ENCODE assay signal across 18 cellular contexts in genomic region chr10:6592080-6592479, GRCh38. TPM values are rescaled to one million over a fixed set of nuclear protein-coding genes. Genes with fewer than 3 reads are reported as not detected.
A peak's percentile ranks its signal among the peaks of the same experiment; 100 is the strongest.
DNase-seq lines count a peak whose midpoint lies in the region; ATAC-seq and TF ChIP-seq lines count a peak whose summit lies in the region.
"Had no signal": no experiment of that assay in that cellular context is flagged by ENCODE, and none has a peak within 500 bp of the region (broad histone marks: within the 10 kb centered on the region; RNA-seq: fewer than 3 reads in every experiment).

No MANE protein-coding gene starts in this region.

- no peaks in the 10 kb centered on the region for H4K20me1 ChIP-seq in KMS-11 (ENCODE audit: insufficient read depth)

- H3K27me3 ChIP-seq in CD4-positive, alpha-beta memory T cell (ENCODE audit: insufficient read depth, low read length) = no peaks in the 10 kb centered on the region
- no peaks in the 10 kb centered on the region for H3K27me3 ChIP-seq in KMS-11 (ENCODE audit: insufficient read depth, low read depth)
- no peaks in the 10 kb centered on the region for H3K27me3 ChIP-seq in brain microvascular endothelial cell (replicated peaks)
- no peaks in the 10 kb centered on the region for H3K27me3 ChIP-seq in testis
- H3K27me3 ChIP-seq in uterus = no peaks in the 10 kb centered on the region

- 0 out of 2 replicates have a peak overlapping the region, but pooled peaks have one; percentile 1 for H2AFZ ChIP-seq in KMS-11 (ENCODE audit: low read depth)

- intact Hi-C loops in CD4-positive, alpha-beta memory T cell (cut with micrococcal nuclease) = loop anchor here (1.0 to 2.0 kb wide), 4 partner anchors 8 to 19 kb away; no protein-coding TSS in a partner anchor
- intact Hi-C loops in testis (cut with DNase I; ENCODE audit: low total_unique reads) = no loop called here
- intact Hi-C loops in uterus (cut with DNase I; ENCODE audit: low total_unique reads) = no loop called here

- peak; percentile 65 to 78 (median 71) for DNase-seq in CD4-positive, alpha-beta memory T cell
- no peak for DNase-seq in activated naive CD4-positive, alpha-beta T cell treated with anti-CD3 and anti-CD28 coated beads, Interleukin-2, amount 50 U/mL, for 72 hours (ENCODE audit: low spot score in 2 of 2)
- no peak for DNase-seq in natural killer cell treated with Interleukin-12 subunit alpha and Interleukin-12 subunit beta and Interleukin-15 and Interleukin-18, amount 100 ng/mL, for 72 hours (ENCODE audit: low spot score)
- DNase-seq in brain microvascular endothelial cell (no peak), testis (no peak), uterus (no peak)
- DNase-seq: aorta; GF-D8; lower lobe of right lung; NCI-H1417; NCI-H69; stimulated activated CD4-positive, alpha-beta T cell treated with anti-CD3 and anti-CD28 coated beads, Interleukin-2, amount 100 ng/mL, for 48 hours; T-helper 9 cell had no signal

- H3K9me3 Mint-ChIP-seq in CD4-positive, alpha-beta memory T cell = no peaks in the 10 kb centered on the region
- H3K9me3 Mint-ChIP-seq in activated naive CD4-positive, alpha-beta T cell treated with anti-CD3 and anti-CD28 coated beads, Interleukin-2, amount 50 U/mL, for 72 hours = no peaks in the 10 kb centered on the region
- H3K9me3 Mint-ChIP-seq in natural killer cell treated with Interleukin-12 subunit alpha and Interleukin-12 subunit beta and Interleukin-15 and Interleukin-18, amount 100 ng/mL, for 72 hours = peaks cover 4% of the 10 kb centered on the region

- H3K36me3 ChIP-seq in CD4-positive, alpha-beta memory T cell (ENCODE audit: insufficient read depth, low read length) = peaks cover 16% of the 10 kb centered on the region
- no peaks in the 10 kb centered on the region for H3K36me3 ChIP-seq in KMS-11 (ENCODE audit: insufficient read depth)
- no peaks in the 10 kb centered on the region for H3K36me3 ChIP-seq in brain microvascular endothelial cell (replicated peaks)
- H3K36me3 ChIP-seq in testis (ENCODE audit: low read depth, missing control alignments) = no peaks in the 10 kb centered on the region
- H3K36me3 ChIP-seq in uterus = no peaks in the 10 kb centered on the region
- H3K36me3 ChIP-seq: lower lobe of right lung, SJSA1, suprapubic skin had no signal

- in situ Hi-C loops in brain microvascular endothelial cell (cut with HindIII; ENCODE audit: low pct_ligation_motif_present, low sequenced_read_pairs) = no loop called here

- peak overlapping the region; percentile 45 for H3K27ac ChIP-seq in CD4-positive, alpha-beta memory T cell (ENCODE audit: low read depth, low read length)
- H3K27ac ChIP-seq in KMS-11 = peak overlapping the region; percentile 49
- H3K27ac ChIP-seq in brain microvascular endothelial cell = no peak overlapping the region
- H3K27ac ChIP-seq in testis = no peak overlapping the region
- no peak overlapping the region for H3K27ac ChIP-seq in uterus
- H3K27ac ChIP-seq: lower lobe of right lung, SJSA1, suprapubic skin had no signal

- H3K9ac ChIP-seq in KMS-11 = no peak overlapping the region

- H3K79me2 ChIP-seq in KMS-11 (ENCODE audit: insufficient read depth, low read depth) = no peaks in the 10 kb centered on the region

- H3K4me2 ChIP-seq in KMS-11 = peak overlapping the region; percentile 33; the same call in 1 of the 2 replicates

- H3K27me3 Mint-ChIP-seq in CD4-positive, alpha-beta memory T cell = no peaks in the 10 kb centered on the region
- no peaks in the 10 kb centered on the region for H3K27me3 Mint-ChIP-seq in natural killer cell treated with Interleukin-12 subunit alpha and Interleukin-12 subunit beta and Interleukin-15 and Interleukin-18, amount 100 ng/mL, for 72 hours

- H3K27ac Mint-ChIP-seq in CD4-positive, alpha-beta memory T cell = peak overlapping the region; percentile 84 to 97 (median 94)
- H3K27ac Mint-ChIP-seq in activated naive CD4-positive, alpha-beta T cell treated with anti-CD3 and anti-CD28 coated beads, Interleukin-2, amount 50 U/mL, for 72 hours = peak overlapping the region; percentile 90 to 98
- peak overlapping the region; percentile 58 to 85 for H3K27ac Mint-ChIP-seq in natural killer cell treated with Interleukin-12 subunit alpha and Interleukin-12 subunit beta and Interleukin-15 and Interleukin-18, amount 100 ng/mL, for 72 hours
- H3K27ac Mint-ChIP-seq: B cell had no signal

- CTCF ChIA-PET in CD4-positive, alpha-beta memory T cell (lab: Charles Lee; ENCODE audit: partially characterized antibody) = interaction anchor here (0.9 to 7.6 kb wide), 11 partner anchors 10 to 177 kb away, joined by 3 to 101 read pairs (median 8); partner anchors contain the start of gene PRKCQ

- TF ChIP-seq POLR2A in testis (IDR thresholded peaks at IDR 0.05) (no peak), uterus (IDR thresholded peaks at IDR 0.05) (no peak)

- peak; percentile 60 to 75 for ATAC-seq in activated naive CD4-positive, alpha-beta T cell treated with anti-CD3 and anti-CD28 coated beads, Interleukin-2, amount 50 U/mL, for 72 hours
- ATAC-seq in natural killer cell treated with Interleukin-12 subunit alpha and Interleukin-12 subunit beta and Interleukin-15 and Interleukin-18, amount 100 ng/mL, for 72 hours = peak in 1 of 2 donors; percentile 24
- ATAC-seq: lower lobe of right lung had no signal

- H3K4me3 Mint-ChIP-seq in CD4-positive, alpha-beta memory T cell = peak overlapping the region; percentile 49 to 81 (median 74)
- no peak overlapping the region for H3K4me3 Mint-ChIP-seq in natural killer cell treated with Interleukin-12 subunit alpha and Interleukin-12 subunit beta and Interleukin-15 and Interleukin-18, amount 100 ng/mL, for 72 hours
- H3K4me3 Mint-ChIP-seq: B cell had no signal

- TF ChIP-seq CTCF in KMS-11 (conservative IDR thresholded peaks at IDR 0.05; ENCODE audit: low read depth, low read length) (no peak), brain microvascular endothelial cell (IDR thresholded peaks at IDR 0.05; ENCODE audit: low read depth, low read length, missing control alignments) (no peak), testis (IDR thresholded peaks at IDR 0.05) (no peak), uterus (IDR thresholded peaks at IDR 0.05) (no peak)

- H3K4me3 ChIP-seq in CD4-positive, alpha-beta memory T cell (ENCODE audit: low read length in 2 of 2) = no peak overlapping the region
- H3K4me3 ChIP-seq in KMS-11 (IDR thresholded peaks at IDR 0.05; ENCODE audit: insufficient read depth, low read depth, low read length) (no peak overlapping the region), brain microvascular endothelial cell (ENCODE audit: low read depth, low read length) (no peak overlapping the region), testis (no peak overlapping the region), uterus (no peak overlapping the region)
- H3K4me3 ChIP-seq: lower lobe of right lung, SJSA1, suprapubic skin had no signal

- H3K9me3 ChIP-seq in CD4-positive, alpha-beta memory T cell (ENCODE audit: control insufficient read depth in 1 of 2, low read length in 2 of 2) = no peaks in the 10 kb centered on the region
- H3K9me3 ChIP-seq in testis (no peaks in the 10 kb centered on the region), uterus (no peaks in the 10 kb centered on the region)
- H3K9me3 ChIP-seq: lower lobe of right lung, SJSA1, suprapubic skin had no signal

- peaks cover 57% of the 10 kb centered on the region in 2 donors for H3K36me3 Mint-ChIP-seq in CD4-positive, alpha-beta memory T cell
- H3K36me3 Mint-ChIP-seq in activated naive CD4-positive, alpha-beta T cell treated with anti-CD3 and anti-CD28 coated beads, Interleukin-2, amount 50 U/mL, for 72 hours = peaks cover 21 to 39% of the 10 kb centered on the region in 2 donors
- H3K36me3 Mint-ChIP-seq in natural killer cell treated with Interleukin-12 subunit alpha and Interleukin-12 subunit beta and Interleukin-15 and Interleukin-18, amount 100 ng/mL, for 72 hours = peaks cover 19% of the 10 kb centered on the region

- peaks cover 65 to 97% (median 76%) of the 10 kb centered on the region in 4 donors for H3K4me1 Mint-ChIP-seq in CD4-positive, alpha-beta memory T cell
- peaks cover 32 to 39% of the 10 kb centered on the region in 2 donors for H3K4me1 Mint-ChIP-seq in natural killer cell treated with Interleukin-12 subunit alpha and Interleukin-12 subunit beta and Interleukin-15 and Interleukin-18, amount 100 ng/mL, for 72 hours (ENCODE audit: low read depth in 2 of 2)

- H3K4me1 ChIP-seq in CD4-positive, alpha-beta memory T cell (ENCODE audit: insufficient read depth, low read length) = peaks cover 93% of the 10 kb centered on the region
- H3K4me1 ChIP-seq in KMS-11 (ENCODE audit: low read depth, poor library complexity, severe bottlenecking) (peaks cover 20% of the 10 kb centered on the region), testis (no peaks in the 10 kb centered on the region), uterus (no peaks in the 10 kb centered on the region)
- H3K4me1 ChIP-seq: SJSA1, suprapubic skin had no signal

- POLR2A ChIA-PET in CD4-positive, alpha-beta memory T cell (lab: Charles Lee; ENCODE audit: partially characterized antibody) = interaction anchor here (1.2 to 17.1 kb wide), 11 partner anchors 9 to 118 kb away, joined by 3 to 355 read pairs (median 7); partner anchors contain the start of gene PRKCQ

RNA-seq across cellular contexts. Expression of gene PRKCQ, which starts 12.0 kb away (rescaled TPM):
- 10 to 100 TPM; 70.5 to 71.5 TPM for total RNA-seq in CD4-positive, alpha-beta memory T cell
- polyA plus RNA-seq in CD4-positive, alpha-beta memory T cell = 10 to 100 TPM; 45.0 to 77.1 TPM
- total RNA-seq in activated naive CD4-positive, alpha-beta T cell treated with anti-CD3 and anti-CD28 coated beads, Interleukin-2, amount 50 U/mL, for 72 hours = 10 to 100 TPM; 27.5 to 48.4 TPM
- 10 to 100 TPM; 55.3 to 79.0 TPM for total RNA-seq in natural killer cell treated with Interleukin-12 subunit alpha and Interleukin-12 subunit beta and Interleukin-15 and Interleukin-18, amount 100 ng/mL, for 72 hours
- total RNA-seq in testis (1 to 10 TPM; 2.5 to 3.0 TPM), uterus (1 to 10 TPM in 2 of 4 donors, not detected in 2; 1.4 to 2.8 TPM)
- polyA plus RNA-seq in testis (ENCODE audit: insufficient read depth, low read depth, low replicate concordance) = 2.9 TPM
- total RNA-seq: LHCN-M2, SJSA1 had no signal

Comparison
In these comparisons a context has a peak if more than half of its experiments do, and no peak if none do; other contexts are left out.
1. DNase-seq: peak in CD4-positive, alpha-beta memory T cell (5 of 5); none in activated naive CD4-positive, alpha-beta T cell treated with anti-CD3 and anti-CD28 coated beads, Interleukin-2, amount 50 U/mL, for 72 hours (0 of 2), natural killer cell treated with Interleukin-12 subunit alpha and Interleukin-12 subunit beta and Interleukin-15 and Interleukin-18, amount 100 ng/mL, for 72 hours (single experiment), brain microvascular endothelial cell (single experiment), testis (single experiment) and uterus (0 of 2).
2. H3K27ac ChIP-seq: peak in CD4-positive, alpha-beta memory T cell (single experiment) and KMS-11 (single experiment); none in brain microvascular endothelial cell (single experiment), testis (0 of 2) and uterus (0 of 2).
3. RNA of gene PRKCQ, which starts 12.0 kb away (total RNA-seq): 55.3 to 79.0 TPM in natural killer cell treated with Interleukin-12 subunit alpha and Interleukin-12 subunit beta and Interleukin-15 and Interleukin-18, amount 100 ng/mL, for 72 hours, 70.5 to 71.5 TPM in CD4-positive, alpha-beta memory T cell and 27.5 to 48.4 TPM in activated naive CD4-positive, alpha-beta T cell treated with anti-CD3 and anti-CD28 coated beads, Interleukin-2, amount 50 U/mL, for 72 hours; 2.5 to 3.0 TPM in testis and 1.4 to 2.8 TPM in uterus; every median in the first group is over 4 times any median in the second.
4. Peak in every context shown above with its lines, with median percentiles within 50 percentile points of each other: H3K27ac Mint-ChIP-seq.